Comparison of ENCODE assay signal across 21 cellular contexts in the genomic region with DNA sequence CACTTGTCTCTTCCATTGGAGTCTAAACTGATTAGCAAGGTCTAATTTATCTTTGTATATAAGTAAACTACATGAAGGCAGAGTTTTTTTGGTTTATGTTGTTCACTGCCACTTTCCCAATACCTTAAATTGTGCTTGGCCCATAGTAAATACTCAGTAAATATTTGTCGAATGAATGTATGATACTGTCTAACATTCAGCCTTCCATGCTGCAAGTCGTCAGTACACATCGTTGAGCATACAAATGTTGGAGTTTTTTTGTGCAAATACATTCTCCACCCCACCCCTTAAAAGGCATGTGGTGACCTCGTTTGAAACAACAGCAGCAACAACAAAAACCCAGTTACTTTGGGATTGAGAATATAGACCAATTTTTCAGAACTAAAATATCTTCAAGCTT. TPM values are rescaled to one million over a fixed set of nuclear protein-coding genes. Genes with fewer than 3 reads are reported as not detected.
DNase-seq lines count a peak whose midpoint lies in the region; ATAC-seq, FAIRE-seq and TF ChIP-seq lines count a peak whose summit lies in the region.
"Had no signal": no experiment of that assay in that cellular context is flagged by ENCODE, and none has a peak within 500 bp of the region (broad histone marks: within the 10 kb centered on the region; RNA-seq: fewer than 3 reads in every experiment).

No MANE protein-coding gene starts in this region.

- intact Hi-C loops in HepG2 (cut with micrococcal nuclease; ENCODE audit: unreplicated experiment) (no loop called here), right lobe of liver (cut with DNase I) (no loop called here), Calu3 (cut with micrococcal nuclease; ENCODE audit: unreplicated experiment) (no loop called here)

- 11% methylated on average over 4 of the region's 4 CpGs for WGBS in HepG2 (ENCODE audit: low lambda C conversion rate)
- 53% methylated on average over 4 of the region's 4 CpGs for WGBS in right lobe of liver (ENCODE audit: insufficient coverage, low coverage, low lambda C conversion rate, missing lambda C conversion rate)

- H3K27me3 Mint-ChIP-seq in Calu3 (ENCODE audit: unreplicated experiment), result no peaks in the 10 kb centered on the region
- no peaks in the 10 kb centered on the region for H3K27me3 Mint-ChIP-seq in neural crest cell (ENCODE audit: low read depth)
- H3K27me3 Mint-ChIP-seq: B cell had no signal

- no peak for FAIRE-seq in HepG2 (lab: Jason Lieb, UNC)
- FAIRE-seq: GM12891, GM18507, GM19239, H1 had no signal

- H3K4me3 Mint-ChIP-seq in Calu3 (ENCODE audit: low read depth, unreplicated experiment), result no peak overlapping the region
- peak overlapping the region; percentile 46 for H3K4me3 Mint-ChIP-seq in neural crest cell
- H3K4me3 Mint-ChIP-seq: B cell; CD4-positive, CD25-positive, alpha-beta regulatory T cell; CD8-positive, alpha-beta T cell had no signal

- TF ChIP-seq POLR2A in HepG2 (IDR thresholded peaks at IDR 0.05; ENCODE audit: insufficient read depth in 1 of 2, low read depth in 2 of 2, low read length in 2 of 2) (no peak), right lobe of liver (IDR thresholded peaks at IDR 0.05) (no peak)

- no peaks in the 10 kb centered on the region for H3K9me3 Mint-ChIP-seq in Calu3 (ENCODE audit: low read depth, unreplicated experiment)
- H3K9me3 Mint-ChIP-seq in neural crest cell, result no peaks in the 10 kb centered on the region
- H3K9me3 Mint-ChIP-seq: CD4-positive, CD25-positive, alpha-beta regulatory T cell; CD8-positive, alpha-beta T cell had no signal

- H3K36me3 ChIP-seq in HepG2 (replicated peaks in 1 of 2; ENCODE audit: control insufficient read depth in 1 of 2, insufficient read depth in 2 of 2, low read length in 2 of 2) (no peaks in the 10 kb centered on the region), right lobe of liver (no peaks in the 10 kb centered on the region)

- peak; percentile 53 for DNase-seq in HepG2 (ENCODE audit: low spot score)
- DNase-seq in right lobe of liver, result no peak
- no peak for DNase-seq in Calu3
- no peak for DNase-seq in neural crest cell (ENCODE audit: low read depth, low spot score)
- no peak for DNase-seq in NCI-H1105 (lab: John Stamatoyannopoulos, UW)
- DNase-seq: CD4-positive, CD25-positive, alpha-beta regulatory T cell; CD8-positive, alpha-beta T cell; DMS79; EL; GF-D8; GM23248; H7; HCEC 1CT had no signal

- H3K79me2 ChIP-seq in HepG2 (ENCODE audit: insufficient read depth, low read length), result peaks cover 5% of the 10 kb centered on the region

- H3K27ac ChIP-seq in HepG2 (ENCODE audit: extremely low read length, insufficient read depth, low read length), result no peak overlapping the region
- no peak overlapping the region for H3K27ac ChIP-seq in right lobe of liver
- H3K27ac ChIP-seq: BLaER1, C4-2B, GM23248 had no signal

- no peak overlapping the region for H3K4me3 ChIP-seq in HepG2 (replicated peaks in 1 of 3; ENCODE audit: insufficient read depth in 1 of 3, low read depth in 2 of 3, low read length in 3 of 3)
- no peak overlapping the region for H3K4me3 ChIP-seq in right lobe of liver
- H3K4me3 ChIP-seq: BLaER1, GM23248 had no signal

- no peak overlapping the region for H3K9ac ChIP-seq in HepG2 (ENCODE audit: insufficient read depth, low read depth, low read length)
- H3K9ac ChIP-seq: BLaER1, GM23248 had no signal

- H3K4me2 ChIP-seq in HepG2 (ENCODE audit: low read depth, low read length), result no peak overlapping the region
- H3K4me2 ChIP-seq: BLaER1 had no signal

- ATAC-seq in HepG2, result peak; percentile 53; the same call in 2 of the 3 replicates
- ATAC-seq in right lobe of liver, result no peak
- ATAC-seq in HG02588 (IDR thresholded peaks at IDR 0.05; ENCODE audit: unreplicated experiment), result no peak
- ATAC-seq: CD8-positive, alpha-beta T cell had no signal

- H3K4me1 Mint-ChIP-seq in Calu3 (ENCODE audit: low read depth, unreplicated experiment), result peaks cover 9% of the 10 kb centered on the region
- H3K4me1 Mint-ChIP-seq in neural crest cell, result peaks cover 5% of the 10 kb centered on the region

- CTCF ChIA-PET in HepG2 (lab: Yijun Ruan, JAX; ENCODE audit: low intra/inter-chr PET ratio, low total read pairs) (no interaction called here), Calu3 (lab: Charles Lee) (interaction anchor here (0.6 kb wide), 1 partner anchor 52 kb away, joined by 6 read pairs; no protein-coding TSS in a partner anchor)

- H2AFZ ChIP-seq in HepG2 (ENCODE audit: low read length), result no peak overlapping the region
- H2AFZ ChIP-seq: GM23248 had no signal

- H3K27ac Mint-ChIP-seq in Calu3 (ENCODE audit: unreplicated experiment), result no peak overlapping the region
- H3K27ac Mint-ChIP-seq in neural crest cell (ENCODE audit: unreplicated experiment), result no peak overlapping the region
- H3K27ac Mint-ChIP-seq: B cell; CD4-positive, CD25-positive, alpha-beta regulatory T cell; CD8-positive, alpha-beta T cell had no signal

- H3K4me1 ChIP-seq in HepG2 (ENCODE audit: insufficient read depth, low read length) (peaks cover 25% of the 10 kb centered on the region; the same call in 1 of the 2 replicates), right lobe of liver (no peaks in the 10 kb centered on the region)

- BruUV-seq in HepG2 (replicated peaks; lab: Mats Ljungman, UMichigan), result no TSS peak
- BruUV-seq in Calu3 (replicated peaks; lab: Mats Ljungman, UMichigan), result TSS peak; percentile 38

- H3K27me3 ChIP-seq in HepG2 (ENCODE audit: control insufficient read depth in 1 of 2, insufficient read depth in 2 of 2, low read length in 2 of 2), result no peaks in the 10 kb centered on the region
- H3K27me3 ChIP-seq in right lobe of liver, result no peaks in the 10 kb centered on the region
- H3K27me3 ChIP-seq: BLaER1 had no signal

- in situ Hi-C loops in HepG2 (cut with HindIII; ENCODE audit: extremely low pct_ligation_motif_present, low pct_unique_long_range_greater_than_20kb), result no loop called here

- TF ChIP-seq EP300 in HepG2 (IDR thresholded peaks at IDR 0.05; ENCODE audit: low read depth in 2 of 2, low read length in 2 of 2) (no peak), HepG2 (CRISPR knock-in tag; IDR thresholded peaks at IDR 0.05; ENCODE audit: borderline replicate concordance) (no peak)

- H3K36me3 Mint-ChIP-seq in Calu3 (ENCODE audit: insufficient read depth, unreplicated experiment) (peaks cover 5% of the 10 kb centered on the region), neural crest cell (ENCODE audit: low read depth) (peaks cover 4% of the 10 kb centered on the region)
- H3K36me3 Mint-ChIP-seq: CD4-positive, CD25-positive, alpha-beta regulatory T cell had no signal

- H3K9me3 ChIP-seq in HepG2 (ENCODE audit: low read length), result no peaks in the 10 kb centered on the region
- H3K9me3 ChIP-seq in right lobe of liver, result no peaks in the 10 kb centered on the region
- H3K9me3 ChIP-seq: BLaER1 had no signal

- TF ChIP-seq RAD21 in HepG2 (CRISPR knock-in tag; IDR thresholded peaks at IDR 0.05), result no peak

- POLR2A ChIA-PET in HepG2 (lab: Yijun Ruan, JAX), result no interaction called here

- no peaks in the 10 kb centered on the region for H4K20me1 ChIP-seq in HepG2 (ENCODE audit: insufficient read depth, low read length)
- H4K20me1 ChIP-seq: BLaER1 had no signal

- TF ChIP-seq CTCF in HepG2 (CRISPR knock-in tag; IDR thresholded peaks at IDR 0.05) (no peak), right lobe of liver (IDR thresholded peaks at IDR 0.05) (no peak), Calu3 (IDR thresholded peaks at IDR 0.05; ENCODE audit: unreplicated experiment) (no peak), neural crest cell (conservative IDR thresholded peaks at IDR 0.05) (no peak)

RNA-seq across cellular contexts. Expression of gene IGF2BP3, which starts 17.4 kb away (rescaled TPM):
- total RNA-seq in HepG2 (2016; rRNA removed; fragmentation: Illumina TruSeq; extraction: Trizol), result 37.7 and 51.2 TPM in 2 replicates
- 71.8 and 87.5 TPM in 2 replicates for total RNA-seq in HepG2 (2016; cell fraction: cytosol; rRNA removed; fragmentation: Illumina TruSeq; extraction: Trizol; ENCODE audit: low read depth)
- total RNA-seq in HepG2 (2016; cell fraction: insoluble cytoplasmic fraction; rRNA removed; fragmentation: Illumina TruSeq; extraction: Trizol), result 37.5 and 48.2 TPM in 2 replicates
- 36.5 and 37.4 TPM in 2 replicates for total RNA-seq in HepG2 (2016; cell fraction: membrane; rRNA removed; fragmentation: Illumina TruSeq; extraction: Trizol)
- total RNA-seq in HepG2 (2016; cell fraction: nucleus; rRNA removed; fragmentation: Illumina TruSeq; extraction: Trizol), result 54.6 and 65.1 TPM in 2 replicates
- polyA plus RNA-seq in HepG2 (2011; rRNA removed), result 33.5 and 39.5 TPM in 2 replicates
- polyA plus RNA-seq in HepG2 (2011; cell fraction: cytosol; rRNA removed), result 28.4 and 31.3 TPM in 2 replicates
- 39.8 and 40.6 TPM in 2 replicates for polyA plus RNA-seq in HepG2 (2011; cell fraction: nucleus; rRNA removed)
- polyA plus RNA-seq in HepG2 (2012), result 30.9 and 39.1 TPM in 2 replicates
- polyA plus RNA-seq in HepG2 (2016; cell fraction: cytosol; fragmentation: Illumina TruSeq; extraction: Trizol; ENCODE audit: low read depth), result 4.7 and 5.5 TPM in 2 replicates
- polyA plus RNA-seq in HepG2 (2016; cell fraction: insoluble cytoplasmic fraction; fragmentation: Illumina TruSeq; extraction: Trizol; ENCODE audit: low read depth), result 55.0 and 58.1 TPM in 2 replicates
- 15.7 and 16.9 TPM in 2 replicates for polyA plus RNA-seq in HepG2 (2016; cell fraction: membrane; fragmentation: Illumina TruSeq; extraction: Trizol; ENCODE audit: low read depth)
- 65.0 and 67.9 TPM in 2 replicates for polyA plus RNA-seq in HepG2 (2016; cell fraction: nucleus; fragmentation: Illumina TruSeq; extraction: Trizol; ENCODE audit: insufficient read depth, low read depth)
- 53.1 and 80.7 TPM in 2 replicates for polyA minus RNA-seq in HepG2 (2011; rRNA and poly(A)+ RNA removed; ENCODE audit: low replicate concordance)
- 52.8 and 73.7 TPM in 2 replicates for polyA minus RNA-seq in HepG2 (2011; cell fraction: cytosol; rRNA and poly(A)+ RNA removed)
- polyA minus RNA-seq in HepG2 (2011; cell fraction: nucleus; rRNA and poly(A)+ RNA removed), result 108 and 117 TPM in 2 replicates
- total RNA-seq in right lobe of liver, result under 1 TPM in 5 of 6 experiments, not detected in 1; 0.12 to 0.64 (median 0.19) TPM
- 111 and 114 TPM in 2 replicates for total RNA-seq in Calu3 (2022)
- 117 and 118 TPM in 2 replicates for total RNA-seq in neural crest cell
- total RNA-seq: CD8-positive, alpha-beta T cell had no signal
- polyA plus RNA-seq: CD4-positive, CD25-positive, alpha-beta regulatory T cell had no signal

RNA-seq across cellular contexts. Expression of gene TRA2A, which starts 44.1 kb away (rescaled TPM):
- total RNA-seq in HepG2 (2016; rRNA removed; fragmentation: Illumina TruSeq; extraction: Trizol), result 39.1 and 52.7 TPM in 2 replicates
- total RNA-seq in HepG2 (2016; cell fraction: cytosol; rRNA removed; fragmentation: Illumina TruSeq; extraction: Trizol; ENCODE audit: low read depth), result 9.7 and 11.8 TPM in 2 replicates
- 42.4 and 53.4 TPM in 2 replicates for total RNA-seq in HepG2 (2016; cell fraction: insoluble cytoplasmic fraction; rRNA removed; fragmentation: Illumina TruSeq; extraction: Trizol)
- total RNA-seq in HepG2 (2016; cell fraction: membrane; rRNA removed; fragmentation: Illumina TruSeq; extraction: Trizol), result 18.1 and 19.9 TPM in 2 replicates
- 58.6 and 59.9 TPM in 2 replicates for total RNA-seq in HepG2 (2016; cell fraction: nucleus; rRNA removed; fragmentation: Illumina TruSeq; extraction: Trizol)
- polyA plus RNA-seq in HepG2 (2011; rRNA removed), result 38.5 and 41.6 TPM in 2 replicates
- polyA plus RNA-seq in HepG2 (2011; cell fraction: cytosol; rRNA removed), result 17.7 and 19.0 TPM in 2 replicates
- 52.2 and 74.4 TPM in 2 replicates for polyA plus RNA-seq in HepG2 (2011; cell fraction: nucleus; rRNA removed)
- polyA plus RNA-seq in HepG2 (2012), result 22.3 and 41.5 TPM in 2 replicates
- 11.2 and 11.6 TPM in 2 replicates for polyA plus RNA-seq in HepG2 (2016; cell fraction: cytosol; fragmentation: Illumina TruSeq; extraction: Trizol; ENCODE audit: low read depth)
- polyA plus RNA-seq in HepG2 (2016; cell fraction: insoluble cytoplasmic fraction; fragmentation: Illumina TruSeq; extraction: Trizol; ENCODE audit: low read depth), result 117 and 127 TPM in 2 replicates
- 23.2 and 23.3 TPM in 2 replicates for polyA plus RNA-seq in HepG2 (2016; cell fraction: membrane; fragmentation: Illumina TruSeq; extraction: Trizol; ENCODE audit: low read depth)
- 182 and 185 TPM in 2 replicates for polyA plus RNA-seq in HepG2 (2016; cell fraction: nucleus; fragmentation: Illumina TruSeq; extraction: Trizol; ENCODE audit: insufficient read depth, low read depth)
- 28.3 and 56.1 TPM in 2 replicates for polyA minus RNA-seq in HepG2 (2011; rRNA and poly(A)+ RNA removed; ENCODE audit: low replicate concordance)
- 14.5 and 23.9 TPM in 2 replicates for polyA minus RNA-seq in HepG2 (2011; cell fraction: cytosol; rRNA and poly(A)+ RNA removed)
- polyA minus RNA-seq in HepG2 (2011; cell fraction: nucleus; rRNA and poly(A)+ RNA removed), result 117 and 142 TPM in 2 replicates
- total RNA-seq in right lobe of liver, result 10 to 100 TPM; 11.1 to 34.9 (median 24.7) TPM
- 136 and 143 TPM in 2 replicates for total RNA-seq in Calu3 (2022)
- 120 and 132 TPM in 2 replicates for total RNA-seq in neural crest cell

Comparison
In these comparisons a context has a peak if more than half of its experiments do, and no peak if none do; other contexts are left out.
1. RNA of gene IGF2BP3, which starts 17.4 kb away (total RNA-seq): 117 to 118 TPM in neural crest cell, 111 to 114 TPM in Calu3 and 36.5 to 87.5 TPM in HepG2; 0.12 to 0.64 TPM in right lobe of liver; every median in the first group is over 10 times any median in the second.